In genomic region chr2:118698564-118698963, GRCh38 we compare ENCODE assay signal across 26 cellular contexts.
"Had no signal": no experiment of that assay in that cellular context is flagged by ENCODE, and none has a peak within 500 bp of the region (broad histone marks: within the 10 kb centered on the region; RNA-seq: fewer than 3 reads in every experiment).

No MANE protein-coding gene starts in this region.

- ATAC-seq: activated naive CD8-positive, alpha-beta T cell treated with anti-CD3 and anti-CD28 coated beads, Interleukin-2, amount 50 U/mL, for 24 hours; activated T-cell treated with anti-CD3 and anti-CD28 coated beads, Interleukin-2, amount 50 U/mL, for 4 hours; body of pancreas; Panc1; WTC11 had no signal

- H3K4me1 ChIP-seq: ascending aorta, body of pancreas had no signal

- H3K27ac ChIP-seq: ascending aorta, body of pancreas, RWPE1, SJSA1 had no signal

- H3K4me3 ChIP-seq: ascending aorta, body of pancreas, SJSA1 had no signal

- H3K9me3 Mint-ChIP-seq: activated CD4-positive, alpha-beta T cell treated with anti-CD3 and anti-CD28 coated beads, Interleukin-2, amount 10 ng/mL, durations not matched to agents 24 days and 14 days; activated naive CD8-positive, alpha-beta T cell treated with anti-CD3 and anti-CD28 coated beads, Interleukin-2, amount 50 U/mL, for 24 hours; T-helper 1 cell treated with Interleukin-12 subunit alpha and Interleukin-12 subunit beta and Interleukin-4 antibody, amounts not matched to agents 30 μg/mL and 1 μg/mL, for 36 hours had no signal

- H3K4me1 Mint-ChIP-seq: activated CD4-positive, alpha-beta T cell treated with anti-CD3 and anti-CD28 coated beads, Interleukin-2, amount 10 ng/mL, durations not matched to agents 24 days and 14 days; activated naive CD8-positive, alpha-beta T cell treated with anti-CD3 and anti-CD28 coated beads, Interleukin-2, amount 50 U/mL, for 24 hours had no signal

- H3K27me3 ChIP-seq: ascending aorta, body of pancreas, SJSA1 had no signal

- H3K36me3 Mint-ChIP-seq: activated naive CD4-positive, alpha-beta T cell treated with anti-CD3 and anti-CD28 coated beads, Interleukin-2, amount 50 U/mL, for 72 hours; WTC11 had no signal

- DNase-seq: activated CD4-positive, alpha-beta T cell treated with anti-CD3 and anti-CD28 coated beads, Interleukin-2, amount 10 ng/mL, durations not matched to agents 24 days and 14 days; activated CD4-positive, alpha-beta T cell treated with anti-CD3 and anti-CD28 coated beads, Interleukin-2, amount 50 U/mL, for 48 hours; activated CD4-positive, CD25-positive, alpha-beta regulatory T cell treated with anti-CD3 and anti-CD28 coated beads, Interleukin-2, amount 50 U/mL, for 72 hours; activated CD8-positive, alpha-beta memory T cell treated with anti-CD3 and anti-CD28 coated beads for 24 hours; activated effector memory CD4-positive, alpha-beta T cell treated with anti-CD3 and anti-CD28 coated beads, Interleukin-2, amount 50 U/mL, for 16 hours; activated naive CD4-positive, alpha-beta T cell treated with Interleukin-2 at 50 U/mL for 16 hours; activated naive CD8-positive, alpha-beta T cell treated with anti-CD3 and anti-CD28 coated beads, Interleukin-2, amount 50 U/mL, for 24 hours; activated T-cell treated with anti-CD3 and anti-CD28 coated beads, Interleukin-2, amount 50 U/mL, for 4 hours; amniotic stem cell; body of pancreas; cerebellar nuclear complex; NCI-H1105 treated with DMSO at 0.1 percent for 48 hours; NCI-H146; NCI-H187 treated with DMSO at 0.1 percent for 48 hours; NCI-H2081 treated with DMSO at 0.1 percent for 48 hours; NCI-H2227 treated with DMSO at 0.1 percent for 48 hours; NCI-H526; NCI-H774; Right ventricle myocardium superior had no signal

- H3K9me3 ChIP-seq: body of pancreas, SJSA1 had no signal

- H3K4me3 Mint-ChIP-seq: activated CD4-positive, alpha-beta T cell treated with anti-CD3 and anti-CD28 coated beads, Interleukin-2, amount 10 ng/mL, durations not matched to agents 24 days and 14 days; activated naive CD8-positive, alpha-beta T cell treated with anti-CD3 and anti-CD28 coated beads, Interleukin-2, amount 50 U/mL, for 24 hours; activated T-cell treated with anti-CD3 and anti-CD28 coated beads, Interleukin-2, amount 50 U/mL, for 4 hours; T-helper 1 cell treated with Interleukin-12 subunit alpha and Interleukin-12 subunit beta and Interleukin-4 antibody, amounts not matched to agents 30 μg/mL and 1 μg/mL, for 36 hours; WTC11 had no signal

- H3K36me3 ChIP-seq: ascending aorta, SJSA1 had no signal

- H3K27me3 Mint-ChIP-seq: activated CD4-positive, alpha-beta T cell treated with anti-CD3 and anti-CD28 coated beads, Interleukin-2, amount 10 ng/mL, durations not matched to agents 24 days and 14 days; activated naive CD8-positive, alpha-beta T cell treated with anti-CD3 and anti-CD28 coated beads, Interleukin-2, amount 50 U/mL, for 24 hours had no signal

- H3K27ac Mint-ChIP-seq: activated CD4-positive, alpha-beta T cell treated with anti-CD3 and anti-CD28 coated beads, Interleukin-2, amount 10 ng/mL, durations not matched to agents 24 days and 14 days; activated naive CD4-positive, alpha-beta T cell treated with anti-CD3 and anti-CD28 coated beads, Interleukin-2, amount 50 U/mL, for 72 hours; activated naive CD8-positive, alpha-beta T cell treated with anti-CD3 and anti-CD28 coated beads, Interleukin-2, amount 50 U/mL, for 24 hours; T-helper 1 cell treated with Interleukin-12 subunit alpha and Interleukin-12 subunit beta and Interleukin-4 antibody, amounts not matched to agents 30 μg/mL and 1 μg/mL, for 36 hours; WTC11 had no signal
